Comparison of ENCODE assay signal across 9 cellular contexts in the genomic region with DNA sequence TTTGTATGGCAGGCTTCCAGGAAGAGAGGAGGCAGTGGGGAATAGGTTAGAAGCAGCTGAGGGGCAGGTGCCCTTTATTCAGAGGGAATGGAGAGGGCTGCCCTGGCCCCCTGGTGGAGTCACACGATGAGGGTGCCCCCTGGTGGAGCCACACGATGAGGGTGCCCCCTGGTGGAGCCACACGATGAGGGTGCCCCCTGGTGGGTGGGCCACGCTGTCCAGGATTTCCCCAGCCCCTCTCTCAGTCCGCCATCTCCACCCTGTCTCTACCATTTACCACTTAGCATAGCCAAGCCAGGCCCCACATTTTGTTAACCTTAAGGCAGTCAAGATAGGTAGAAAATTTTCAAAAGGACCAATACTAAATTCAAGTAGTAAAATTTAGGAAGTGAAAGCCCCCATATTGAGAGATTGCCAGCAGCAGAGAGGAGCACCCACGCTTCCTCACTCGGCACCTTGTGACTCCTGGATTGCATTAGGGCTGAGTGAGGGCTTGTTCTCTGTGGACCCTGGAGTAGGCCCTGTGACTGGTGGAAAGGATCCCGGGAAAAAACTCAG. TPM values are rescaled to one million over a fixed set of nuclear protein-coding genes. Genes with fewer than 3 reads are reported as not detected.
DNase-seq lines count a peak whose midpoint lies in the region; ATAC-seq, FAIRE-seq and TF ChIP-seq lines count a peak whose summit lies in the region.
"Had no signal": no experiment of that assay in that cellular context is flagged by ENCODE, and none has a peak within 500 bp of the region (broad histone marks: within the 10 kb centered on the region; RNA-seq: fewer than 3 reads in every experiment).

No MANE protein-coding gene starts in this region.

- H3K4me3 ChIP-seq in GM12864 (ENCODE audit: low read depth, low read length) (no peak overlapping the region), heart right ventricle (no peak overlapping the region)

- H3K36me3 ChIP-seq in heart right ventricle: peaks cover 0 to 33% (median 6%) of the 10 kb centered on the region in 9 donors

- TF ChIP-seq CTCF in GM12864 (IDR thresholded peaks at IDR 0.05; ENCODE audit: low read depth, low read length, missing control alignments) (peak; percentile 86), heart right ventricle (IDR thresholded peaks at IDR 0.05) (peak in 8 of 9 donors; percentile 21 to 61 (median 55))

- H3K4me1 ChIP-seq in heart right ventricle: no peaks in the 10 kb centered on the region

- FAIRE-seq in frontal cortex (lab: Jason Lieb, UNC): no peak

- ATAC-seq in GM21786 (IDR thresholded peaks at IDR 0.05; ENCODE audit: unreplicated experiment) (peak; percentile 70), heart right ventricle (peak in 4 of 8 donors; percentile 33 to 54 (median 38))

- DNase-seq in GM12864 (ENCODE audit: low read depth) (peak; percentile 29), NCI-H146 (lab: John Stamatoyannopoulos, UW) (peak; percentile 73), heart right ventricle (peak in 1 of 2 donors; percentile 28), frontal cortex (ENCODE audit: low spot score in 2 of 2) (no peak), epidermal melanocyte (ENCODE audit: insufficient read length, low spot score) (no peak)
- DNase-seq in activated CD8-positive, alpha-beta memory T cell treated with anti-CD3 and anti-CD28 coated beads, Interleukin-2, amount 50 U/mL, for 4 hours: peak; percentile 44
- DNase-seq in stimulated activated CD4-positive, alpha-beta T cell treated with anti-CD3 and anti-CD28 coated beads, Interleukin-2, amount 100 ng/mL, for 48 hours: peak; percentile 32 to 53

- H3K27ac ChIP-seq in heart right ventricle: no peak overlapping the region

- intact Hi-C loops in heart right ventricle (cut with DNase I): no loop called here

- peaks cover 0 to 9% (median 0%) of the 10 kb centered on the region in 11 donors for H3K9me3 ChIP-seq in heart right ventricle

- 60 to 68% methylated on average over 7 to 8 of the region's 8 CpGs for WGBS in heart right ventricle, 2 donors

- no peaks in the 10 kb centered on the region for H3K27me3 ChIP-seq in heart right ventricle

RNA-seq across cellular contexts. Expression of gene FAM228A, which starts 10.4 kb away (rescaled TPM):
- total RNA-seq in heart right ventricle (1 to 10 TPM in 2 of 10 donors, under 1 TPM in 7, not detected in 1; 0.25 to 4.1 (median 0.41) TPM), frontal cortex (3.3 TPM)
- polyA plus RNA-seq in heart right ventricle: 1 to 10 TPM in 1 of 2 donors, under 1 TPM in 1; 0.29 to 1.3 TPM
- total RNA-seq: activated CD8-positive, alpha-beta memory T cell treated with anti-CD3 and anti-CD28 coated beads for 36 hours had no signal

RNA-seq across cellular contexts. Expression of gene FAM228B, which starts 41.2 kb away (rescaled TPM):
- total RNA-seq in heart right ventricle (10 to 100 TPM; 21.6 to 35.4 (median 27.3) TPM), frontal cortex (127 TPM)
- 10 to 100 TPM in 1 of 2 donors, 1 to 10 TPM in 1; 4.7 to 76.4 TPM for polyA plus RNA-seq in heart right ventricle

RNA-seq across cellular contexts. Expression of gene PFN4, which starts 41.4 kb away (rescaled TPM):
- total RNA-seq in heart right ventricle (1 to 10 TPM in 2 of 10 donors, under 1 TPM in 6, not detected in 2; 0.35 to 1.6 (median 0.78) TPM), frontal cortex (not detected)
- 1 to 10 TPM in 1 of 2 donors, under 1 TPM in 1; 0.28 to 2.3 TPM for polyA plus RNA-seq in heart right ventricle

Comparison
In these comparisons a context has a peak if more than half of its experiments do, and no peak if none do; other contexts are left out.
1. DNase-seq: peak in GM12864 (single experiment), NCI-H146 (single experiment), activated CD8-positive, alpha-beta memory T cell treated with anti-CD3 and anti-CD28 coated beads, Interleukin-2, amount 50 U/mL, for 4 hours (single experiment) and stimulated activated CD4-positive, alpha-beta T cell treated with anti-CD3 and anti-CD28 coated beads, Interleukin-2, amount 100 ng/mL, for 48 hours (2 of 2); none in frontal cortex (0 of 2) and epidermal melanocyte (single experiment).